In the genomic region with DNA sequence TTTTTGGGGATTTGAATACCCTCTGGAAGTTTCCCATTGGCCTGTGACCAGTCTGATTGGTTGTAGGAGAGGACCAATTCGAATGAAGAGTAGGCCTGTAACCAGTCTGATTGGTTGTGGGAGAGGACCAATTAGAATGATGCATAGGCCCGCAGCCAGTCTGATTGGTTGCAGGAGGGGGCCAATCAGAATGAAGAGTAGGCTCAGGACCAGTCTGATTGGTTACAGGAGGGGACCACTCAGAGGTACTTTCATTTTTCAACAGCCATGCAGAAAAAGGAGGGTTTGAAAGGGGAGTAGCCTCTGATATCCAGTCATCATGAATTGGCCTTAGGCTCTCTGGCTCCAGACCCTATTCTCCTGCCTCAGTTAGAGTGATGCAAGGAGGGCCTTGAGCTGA, we compare ENCODE assay signal across 13 cellular contexts. TPM values are rescaled to one million over a fixed set of nuclear protein-coding genes. Genes with fewer than 3 reads are reported as not detected.
DNase-seq lines count a peak whose midpoint lies in the region; ATAC-seq and TF ChIP-seq lines count a peak whose summit lies in the region.
"Had no signal": no experiment of that assay in that cellular context is flagged by ENCODE, and none has a peak within 500 bp of the region (broad histone marks: within the 10 kb centered on the region; RNA-seq: fewer than 3 reads in every experiment).

No MANE protein-coding gene starts in this region.

- H3K27me3 Mint-ChIP-seq in endodermal cell (ENCODE audit: insufficient read depth) = peaks cover 95% of the 10 kb centered on the region
- H3K27me3 Mint-ChIP-seq: type B pancreatic cell had no signal

- DNase-seq in AG20443 (ENCODE audit: low spot score) (peak; percentile 10), ELF-1 (ENCODE audit: low read depth, low spot score) (peak; percentile 30), OCI-LY7 (ENCODE audit: low spot score) (peak; percentile 29), endodermal cell (peak; percentile 72), amygdala (lab: John Stamatoyannopoulos, UW) (no peak), hepatocyte (ENCODE audit: low spot score) (no peak), NCI-H1930 (lab: John Stamatoyannopoulos, UW) (no peak)
- DNase-seq: esophagus squamous epithelium, left lung, NCI-H1105 treated with DMSO at 0.1 percent for 48 hours, pancreas had no signal

- H3K4me1 ChIP-seq in OCI-LY7 (ENCODE audit: insufficient read depth, low read length, poor library complexity, severe bottlenecking) (peaks cover 14% of the 10 kb centered on the region), endodermal cell (ENCODE audit: control insufficient read depth, insufficient read depth, low read length) (no peaks in the 10 kb centered on the region), hepatocyte (ENCODE audit: insufficient read depth) (peaks cover 26% of the 10 kb centered on the region)
- H3K4me1 ChIP-seq: pancreas had no signal

- TF ChIP-seq CTCF in OCI-LY7 (conservative IDR thresholded peaks at IDR 0.05; ENCODE audit: low read length) = no peak
- no peak for TF ChIP-seq CTCF in endodermal cell (conservative IDR thresholded peaks at IDR 0.05)
- TF ChIP-seq CTCF in hepatocyte (IDR thresholded peaks at IDR 0.05; ENCODE audit: poor library complexity) = no peak

- H3K9me3 ChIP-seq in OCI-LY7 (ENCODE audit: low read length) (no peaks in the 10 kb centered on the region), endodermal cell (ENCODE audit: control insufficient read depth, low read length) (no peaks in the 10 kb centered on the region), hepatocyte (ENCODE audit: low read depth) (no peaks in the 10 kb centered on the region)
- H3K9me3 ChIP-seq: esophagus squamous epithelium, left lung, pancreas had no signal

- H3K36me3 Mint-ChIP-seq in endodermal cell (ENCODE audit: low read depth) = no peaks in the 10 kb centered on the region
- H3K36me3 Mint-ChIP-seq: type B pancreatic cell had no signal

- no peaks in the 10 kb centered on the region for H3K9me3 Mint-ChIP-seq in endodermal cell
- H3K9me3 Mint-ChIP-seq: type B pancreatic cell had no signal

- BruUV-seq in OCI-LY7 (replicated peaks; lab: Mats Ljungman, UMichigan) = no TSS peak

- H3K36me3 ChIP-seq in OCI-LY7 (ENCODE audit: insufficient read depth, low read length) (no peaks in the 10 kb centered on the region), endodermal cell (ENCODE audit: control insufficient read depth, insufficient read depth, low read length) (no peaks in the 10 kb centered on the region), hepatocyte (replicated peaks; ENCODE audit: insufficient read depth, low read depth) (no peaks in the 10 kb centered on the region)
- H3K36me3 ChIP-seq: esophagus squamous epithelium, left lung, pancreas had no signal

- no peak overlapping the region for H3K4me3 ChIP-seq in OCI-LY7 (ENCODE audit: low read depth, low read length, poor library complexity, severe bottlenecking)
- no peak overlapping the region for H3K4me3 ChIP-seq in endodermal cell (ENCODE audit: low read length)
- no peak overlapping the region for H3K4me3 ChIP-seq in hepatocyte
- H3K4me3 ChIP-seq: esophagus squamous epithelium, left lung, pancreas had no signal

- H3K9ac ChIP-seq in endodermal cell (ENCODE audit: extremely low read depth, low read length, poor library complexity, severe bottlenecking) = no peak overlapping the region

- H4K20me1 ChIP-seq in OCI-LY7 (ENCODE audit: insufficient read depth, low read length) (no peaks in the 10 kb centered on the region), hepatocyte (ENCODE audit: insufficient read depth, poor library complexity, severe bottlenecking) (no peaks in the 10 kb centered on the region)

- intact Hi-C loops in OCI-LY7 (cut with micrococcal nuclease; ENCODE audit: unreplicated experiment) = no loop called here

- H3K27ac ChIP-seq in OCI-LY7 (ENCODE audit: low read depth, low read length, poor library complexity, severe bottlenecking) (no peak overlapping the region), endodermal cell (ENCODE audit: low read depth, low read length) (no peak overlapping the region), hepatocyte (no peak overlapping the region)
- H3K27ac ChIP-seq: esophagus squamous epithelium, left lung, pancreas had no signal

- peaks cover 7% of the 10 kb centered on the region for H3K4me1 Mint-ChIP-seq in endodermal cell

- H2AFZ ChIP-seq in OCI-LY7 (ENCODE audit: low read length) (no peak overlapping the region), hepatocyte (no peak overlapping the region)

- H3K9me2 ChIP-seq in OCI-LY7 (ENCODE audit: insufficient read depth, low read length) (no peaks in the 10 kb centered on the region), hepatocyte (replicated peaks; ENCODE audit: insufficient read depth) (no peaks in the 10 kb centered on the region)

- CTCF ChIA-PET in OCI-LY7 (lab: Charles Lee; ENCODE audit: unreplicated experiment) = no interaction called here

- H3K79me2 ChIP-seq in OCI-LY7 (ENCODE audit: insufficient read depth, low read depth, low read length) = no peaks in the 10 kb centered on the region
- H3K79me2 ChIP-seq in hepatocyte = no peaks in the 10 kb centered on the region

- H3K4me2 ChIP-seq in OCI-LY7 (ENCODE audit: low read length) (no peak overlapping the region), hepatocyte (no peak overlapping the region)

- peaks cover 87% of the 10 kb centered on the region for H3K27me3 ChIP-seq in endodermal cell (ENCODE audit: control insufficient read depth, insufficient read depth, low read length, poor library complexity, severe bottlenecking)
- H3K27me3 ChIP-seq in hepatocyte = no peaks in the 10 kb centered on the region
- H3K27me3 ChIP-seq: esophagus squamous epithelium, left lung, pancreas had no signal

- POLR2A ChIA-PET in OCI-LY7 (lab: Charles Lee) = no interaction called here

- no peak overlapping the region for H3K27ac Mint-ChIP-seq in endodermal cell

- 92 to 95% methylated on average over 2 of the region's 2 CpGs for WGBS in endodermal cell (ENCODE audit: insufficient coverage in 1 of 2, insufficient read length in 1 of 2), 2 experiments
- 96% methylated on average over 2 of the region's 2 CpGs for WGBS in hepatocyte (ENCODE audit: low lambda C conversion rate, missing lambda C conversion rate)

- ATAC-seq in GM21526 (IDR thresholded peaks at IDR 0.05; ENCODE audit: low FRiP score, unreplicated experiment) = no peak
- ATAC-seq: left lung, pancreas had no signal

- H3K4me3 Mint-ChIP-seq in endodermal cell = no peak overlapping the region
- H3K4me3 Mint-ChIP-seq: type B pancreatic cell had no signal

RNA-seq across cellular contexts. Expression of a gene that starts 30.4 kb away (rescaled TPM):
- total RNA-seq in OCI-LY7 (2014; rRNA removed; shearing (Covaris generic)) = 111 and 145 TPM in 2 replicates
- total RNA-seq in OCI-LY7 (2022) = 161 and 167 TPM in 2 replicates
- 10 to 100 TPM; 77.6 to 78.1 TPM for total RNA-seq in endodermal cell
- 81.2 TPM for polyA plus RNA-seq in endodermal cell (2013, experiment 1 of 2)
- 60.6 TPM for polyA plus RNA-seq in endodermal cell (2013, experiment 2 of 2)
- 84.6 and 87.9 TPM in 2 replicates for total RNA-seq in hepatocyte
- polyA plus RNA-seq in hepatocyte = 171 and 176 TPM in 2 replicates

RNA-seq across cellular contexts. Expression of a gene that starts 31.8 kb away (rescaled TPM):
- 105 and 110 TPM in 2 replicates for total RNA-seq in OCI-LY7 (2014; rRNA removed; shearing (Covaris generic))
- total RNA-seq in OCI-LY7 (2022) (79.3 and 88.2 TPM in 2 replicates), endodermal cell (100 to 1,000 TPM; 162 to 214 TPM), hepatocyte (109 and 129 TPM in 2 replicates)
- polyA plus RNA-seq in endodermal cell (2013, experiment 1 of 2) = 187 TPM
- polyA plus RNA-seq in endodermal cell (2013, experiment 2 of 2) = 181 TPM
- polyA plus RNA-seq in hepatocyte = 349 and 392 TPM in 2 replicates

RNA-seq across cellular contexts. Expression of a gene that starts 42.0 kb away (rescaled TPM):
- 22.5 and 26.5 TPM in 2 replicates for total RNA-seq in OCI-LY7 (2014; rRNA removed; shearing (Covaris generic))
- total RNA-seq in OCI-LY7 (2022) (42.2 and 44.4 TPM in 2 replicates), endodermal cell (10 to 100 TPM; 41.4 to 41.6 TPM), hepatocyte (44.3 and 48.1 TPM in 2 replicates)
- polyA plus RNA-seq in endodermal cell (2013, experiment 1 of 2) = 42.6 TPM
- 40.6 TPM for polyA plus RNA-seq in endodermal cell (2013, experiment 2 of 2)
- polyA plus RNA-seq in hepatocyte = 11.5 and 18.6 TPM in 2 replicates

Comparison
In these comparisons a context has a peak if more than half of its experiments do, and no peak if none do; other contexts are left out.
1. DNase-seq: peak in AG20443 (single experiment), ELF-1 (single experiment), OCI-LY7 (single experiment) and endodermal cell (single experiment); none in amygdala (0 of 56), hepatocyte (single experiment) and NCI-H1930 (0 of 2).